3 cellular contexts compared by ENCODE assay signal in genomic region chr5:102895223-102895622, GRCh38.
"Had no signal": no experiment of that assay in that cellular context is flagged by ENCODE, and none has a peak within 500 bp of the region (broad histone marks: within the 10 kb centered on the region; RNA-seq: fewer than 3 reads in every experiment).

No MANE protein-coding gene starts in this region.

- H3K4me3 ChIP-seq: GM12878 had no signal

- DNase-seq: GDM1, GF-D8 had no signal

- ATAC-seq: GM12878 had no signal
